In the genomic region with DNA sequence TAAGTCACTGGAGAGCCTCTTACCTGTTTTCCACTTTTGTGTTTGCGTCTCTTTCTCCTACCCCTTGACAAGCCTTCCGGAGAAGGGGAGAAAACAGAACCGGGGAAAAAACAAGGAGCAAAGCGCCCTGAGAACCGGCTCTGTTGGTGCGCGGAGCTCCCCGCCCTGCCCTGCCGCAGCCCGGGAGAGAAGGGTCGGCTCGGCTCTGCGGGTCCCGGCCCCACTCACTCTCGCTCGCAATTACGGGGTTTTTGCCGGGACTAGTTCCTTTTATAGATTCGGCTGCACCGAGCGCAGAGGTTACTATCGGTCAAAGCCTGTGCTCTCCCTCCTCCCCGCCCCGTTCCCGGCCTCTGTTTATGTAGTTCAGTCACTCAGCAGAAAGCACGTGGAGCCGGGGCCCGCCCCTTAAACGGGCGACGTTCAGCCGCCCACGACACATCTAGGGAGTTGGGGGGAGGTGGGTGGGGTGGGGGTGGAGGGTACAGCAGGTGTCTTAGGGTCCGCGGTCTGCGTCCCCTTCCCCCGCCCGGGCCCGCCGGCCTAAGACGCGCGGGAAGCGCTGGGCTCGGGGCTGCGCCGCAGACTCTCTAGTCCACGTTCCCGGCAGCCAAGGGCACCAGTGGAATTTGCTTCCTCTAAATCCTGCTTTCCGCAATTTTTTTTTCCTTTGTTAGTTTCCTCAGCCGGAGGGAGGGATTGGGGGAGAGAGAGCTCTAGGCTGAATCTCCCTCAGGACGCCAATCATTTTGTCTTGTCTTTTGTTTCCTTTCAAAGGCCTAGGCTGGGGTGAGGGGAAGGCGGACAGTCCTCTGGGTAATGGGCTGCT, we compare ENCODE assay signal across 8 cellular contexts. TPM values are rescaled to one million over a fixed set of nuclear protein-coding genes. Genes with fewer than 3 reads are reported as not detected.
DNase-seq lines count a peak whose midpoint lies in the region; ATAC-seq and TF ChIP-seq lines count a peak whose summit lies in the region.

A gene with protein sequence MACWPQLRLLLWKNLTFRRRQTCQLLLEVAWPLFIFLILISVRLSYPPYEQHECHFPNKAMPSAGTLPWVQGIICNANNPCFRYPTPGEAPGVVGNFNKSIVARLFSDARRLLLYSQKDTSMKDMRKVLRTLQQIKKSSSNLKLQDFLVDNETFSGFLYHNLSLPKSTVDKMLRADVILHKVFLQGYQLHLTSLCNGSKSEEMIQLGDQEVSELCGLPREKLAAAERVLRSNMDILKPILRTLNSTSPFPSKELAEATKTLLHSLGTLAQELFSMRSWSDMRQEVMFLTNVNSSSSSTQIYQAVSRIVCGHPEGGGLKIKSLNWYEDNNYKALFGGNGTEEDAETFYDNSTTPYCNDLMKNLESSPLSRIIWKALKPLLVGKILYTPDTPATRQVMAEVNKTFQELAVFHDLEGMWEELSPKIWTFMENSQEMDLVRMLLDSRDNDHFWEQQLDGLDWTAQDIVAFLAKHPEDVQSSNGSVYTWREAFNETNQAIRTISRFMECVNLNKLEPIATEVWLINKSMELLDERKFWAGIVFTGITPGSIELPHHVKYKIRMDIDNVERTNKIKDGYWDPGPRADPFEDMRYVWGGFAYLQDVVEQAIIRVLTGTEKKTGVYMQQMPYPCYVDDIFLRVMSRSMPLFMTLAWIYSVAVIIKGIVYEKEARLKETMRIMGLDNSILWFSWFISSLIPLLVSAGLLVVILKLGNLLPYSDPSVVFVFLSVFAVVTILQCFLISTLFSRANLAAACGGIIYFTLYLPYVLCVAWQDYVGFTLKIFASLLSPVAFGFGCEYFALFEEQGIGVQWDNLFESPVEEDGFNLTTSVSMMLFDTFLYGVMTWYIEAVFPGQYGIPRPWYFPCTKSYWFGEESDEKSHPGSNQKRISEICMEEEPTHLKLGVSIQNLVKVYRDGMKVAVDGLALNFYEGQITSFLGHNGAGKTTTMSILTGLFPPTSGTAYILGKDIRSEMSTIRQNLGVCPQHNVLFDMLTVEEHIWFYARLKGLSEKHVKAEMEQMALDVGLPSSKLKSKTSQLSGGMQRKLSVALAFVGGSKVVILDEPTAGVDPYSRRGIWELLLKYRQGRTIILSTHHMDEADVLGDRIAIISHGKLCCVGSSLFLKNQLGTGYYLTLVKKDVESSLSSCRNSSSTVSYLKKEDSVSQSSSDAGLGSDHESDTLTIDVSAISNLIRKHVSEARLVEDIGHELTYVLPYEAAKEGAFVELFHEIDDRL (N-terminal part only) (minus strand): TSS at position 244 of the 829 bp plus-strand sequence. CDS start 24,476 bp downstream, outside the sequence.

- peaks cover 6% of the 10 kb centered on the region for H3K27me3 Mint-ChIP-seq in activated T-cell treated with anti-CD3 and anti-CD28 coated beads, Interleukin-2, amount 50 U/mL, for 4 hours (ENCODE audit: low read depth)

- peak; percentile 37 for ATAC-seq in HG03095 (IDR thresholded peaks at IDR 0.05; ENCODE audit: unreplicated experiment)
- ATAC-seq in activated T-cell treated with anti-CD3 and anti-CD28 coated beads, Interleukin-2, amount 50 U/mL, for 4 hours = peak; percentile 69 to 75

- peak within 1 kb of the TSS; percentile 70 for H3K4me3 ChIP-seq in mononuclear cell (ENCODE audit: low read length)

- no peaks in the 10 kb centered on the region for H3K9me3 ChIP-seq in mononuclear cell (ENCODE audit: low read depth, low read length)

- H3K4me1 Mint-ChIP-seq in activated T-cell treated with anti-CD3 and anti-CD28 coated beads, Interleukin-2, amount 50 U/mL, for 4 hours (ENCODE audit: low read depth) = peaks cover 17% of the 10 kb centered on the region

- H3K4me1 ChIP-seq in mononuclear cell (ENCODE audit: insufficient read depth, low read length) = peaks cover 34% of the 10 kb centered on the region

- no peaks in the 10 kb centered on the region for H3K9me3 Mint-ChIP-seq in activated T-cell treated with anti-CD3 and anti-CD28 coated beads, Interleukin-2, amount 50 U/mL, for 4 hours

- H3K4me3 Mint-ChIP-seq in activated T-cell treated with anti-CD3 and anti-CD28 coated beads, Interleukin-2, amount 50 U/mL, for 4 hours = peak within 1 kb of the TSS; percentile 83

- peaks cover 3% of the 10 kb centered on the region for H3K27me3 ChIP-seq in mononuclear cell (ENCODE audit: insufficient read depth, low read length)

- H3K36me3 Mint-ChIP-seq in activated T-cell treated with anti-CD3 and anti-CD28 coated beads, Interleukin-2, amount 50 U/mL, for 4 hours (ENCODE audit: insufficient read depth) = no peaks in the 10 kb centered on the region

- DNase-seq in ELR (ENCODE audit: low read depth) (peak; percentile 86), OCI-M1 (lab: John Stamatoyannopoulos, UW) (peak; percentile 91), erythroblast (lab: John Stamatoyannopoulos, UW) (peak; percentile 93 to 94), COR-L47 (lab: John Stamatoyannopoulos, UW) (no peak)
- DNase-seq in activated T-cell treated with anti-CD3 and anti-CD28 coated beads, Interleukin-2, amount 50 U/mL, for 4 hours = peak; percentile 64
- DNase-seq in stimulated activated CD8-positive, alpha-beta memory T cell treated with anti-CD3 and anti-CD28 coated beads, Interleukin-4, amount 100 ng/mL, for 24 hours (ENCODE audit: low read depth) = peak; percentile 59

- TF ChIP-seq POLR2A in erythroblast (IDR thresholded peaks at IDR 0.05; ENCODE audit: low read length) = no peak

RNA-seq across cellular contexts. Expression of the gene that starts here (rescaled TPM):
- total RNA-seq in activated T-cell treated with anti-CD3 and anti-CD28 coated beads, Interleukin-2, amount 50 U/mL, for 4 hours = under 1 TPM; 0.26 to 0.30 (median 0.30) TPM
- 43.4 TPM for total RNA-seq in mononuclear cell

Comparison
In these comparisons a context has a peak if more than half of its experiments do, and no peak if none do; other contexts are left out.
1. RNA of the gene that starts here (total RNA-seq): 43.4 TPM in mononuclear cell (single experiment); 0.26 to 0.30 TPM in activated T-cell treated with anti-CD3 and anti-CD28 coated beads, Interleukin-2, amount 50 U/mL, for 4 hours; every median in the first group is over 10 times any median in the second.
2. Peak in DNase-seq and ATAC-seq in activated T-cell treated with anti-CD3 and anti-CD28 coated beads, Interleukin-2, amount 50 U/mL, for 4 hours; RNA of the gene not detected or under 1 TPM.